1 cellular context compared by ENCODE assay signal in genomic region chr1:162432977-162433713, GRCh38.
TF ChIP-seq lines count a peak whose summit lies in the region.

No MANE protein-coding gene starts in this region.

TF ChIP-seq in K562, 482 proteins besides CTCF, POLR2A, EP300 and RAD21:
- TF ChIP-seq, protein P1, sequence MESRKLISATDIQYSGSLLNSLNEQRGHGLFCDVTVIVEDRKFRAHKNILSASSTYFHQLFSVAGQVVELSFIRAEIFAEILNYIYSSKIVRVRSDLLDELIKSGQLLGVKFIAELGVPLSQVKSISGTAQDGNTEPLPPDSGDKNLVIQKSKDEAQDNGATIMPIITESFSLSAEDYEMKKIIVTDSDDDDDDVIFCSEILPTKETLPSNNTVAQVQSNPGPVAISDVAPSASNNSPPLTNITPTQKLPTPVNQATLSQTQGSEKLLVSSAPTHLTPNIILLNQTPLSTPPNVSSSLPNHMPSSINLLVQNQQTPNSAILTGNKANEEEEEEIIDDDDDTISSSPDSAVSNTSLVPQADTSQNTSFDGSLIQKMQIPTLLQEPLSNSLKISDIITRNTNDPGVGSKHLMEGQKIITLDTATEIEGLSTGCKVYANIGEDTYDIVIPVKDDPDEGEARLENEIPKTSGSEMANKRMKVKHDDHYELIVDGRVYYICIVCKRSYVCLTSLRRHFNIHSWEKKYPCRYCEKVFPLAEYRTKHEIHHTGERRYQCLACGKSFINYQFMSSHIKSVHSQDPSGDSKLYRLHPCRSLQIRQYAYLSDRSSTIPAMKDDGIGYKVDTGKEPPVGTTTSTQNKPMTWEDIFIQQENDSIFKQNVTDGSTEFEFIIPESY (CRISPR knock-in tag; IDR thresholded peaks at IDR 0.05) = peak; percentile 49; the same call in 1 of the 2 replicates
